ENCODE assay signal across 8 cellular contexts in genomic region chr6:73644941-73645591, GRCh38. TPM values are rescaled to one million over a fixed set of nuclear protein-coding genes. Genes with fewer than 3 reads are reported as not detected.
DNase-seq lines count a peak whose midpoint lies in the region; ATAC-seq, FAIRE-seq and TF ChIP-seq lines count a peak whose summit lies in the region.

No MANE protein-coding gene starts in this region.

- no peak for FAIRE-seq in urothelium cell line (lab: Jason Lieb, UNC)

- H3K9me3 ChIP-seq in right cardiac atrium (ENCODE audit: control insufficient read depth, low read length) (no peaks in the 10 kb centered on the region), subcutaneous abdominal adipose tissue (ENCODE audit: control insufficient read depth in 5 of 5, low read length in 5 of 5) (no peaks in the 10 kb centered on the region)

- no peaks in the 10 kb centered on the region for H3K27me3 ChIP-seq in right cardiac atrium (ENCODE audit: control insufficient read depth, insufficient read depth)
- no peaks in the 10 kb centered on the region for H3K27me3 ChIP-seq in subcutaneous abdominal adipose tissue (ENCODE audit: control insufficient read depth in 5 of 5, insufficient read depth in 4 of 5, low read length in 5 of 5)

- H3K4me3 ChIP-seq in right cardiac atrium (ENCODE audit: low read length) = peak overlapping the region; percentile 26
- H3K4me3 ChIP-seq in subcutaneous abdominal adipose tissue (ENCODE audit: low read depth in 1 of 5, low read length in 5 of 5) = peak overlapping the region; percentile 47 to 66 (median 58)

- no peaks in the 10 kb centered on the region for H3K9me3 Mint-ChIP-seq in activated B cell treated with CpG ODN at 0.5 μM for 24 hours

- peak overlapping the region; percentile 82 for H3K4me3 Mint-ChIP-seq in activated B cell treated with CpG ODN at 0.5 μM for 24 hours

- TF ChIP-seq CTCF in activated B cell treated with CpG ODN at 0.5 μM for 24 hours (IDR thresholded peaks at IDR 0.05) = no peak

- H3K36me3 ChIP-seq in subcutaneous abdominal adipose tissue (ENCODE audit: control insufficient read depth in 5 of 5, insufficient read depth in 5 of 5, low read length in 5 of 5) = peaks cover 11 to 22% (median 13%) of the 10 kb centered on the region in 5 donors

- peak overlapping the region; percentile 50 for H3K27ac Mint-ChIP-seq in activated B cell treated with CpG ODN at 0.5 μM for 24 hours

- peaks cover 30% of the 10 kb centered on the region for H3K36me3 Mint-ChIP-seq in activated B cell treated with CpG ODN at 0.5 μM for 24 hours (ENCODE audit: low read depth)

- H3K27ac ChIP-seq in right cardiac atrium (ENCODE audit: low read length) (no peak overlapping the region), subcutaneous abdominal adipose tissue (ENCODE audit: low read depth, low read length) (no peak overlapping the region)

- ATAC-seq in activated B cell treated with CpG ODN at 0.5 μM for 24 hours (ENCODE audit: low read depth) = peak; percentile 54
- peak in 1 of 2 donors; percentile 25 for ATAC-seq in right cardiac atrium
- no peak for ATAC-seq in HG03045 (IDR thresholded peaks at IDR 0.05; ENCODE audit: unreplicated experiment)

- peaks cover 9% of the 10 kb centered on the region for H3K4me1 Mint-ChIP-seq in activated B cell treated with CpG ODN at 0.5 μM for 24 hours

- CTCF ChIA-PET in activated B cell treated with CpG ODN at 0.5 μM for 24 hours (lab: Charles Lee) = interaction anchor here (0.7 to 1.0 kb wide), 2 partner anchors 7 to 45 kb away, joined by 3 to 4 read pairs; no protein-coding TSS in a partner anchor

- 30% methylated on average over 10 of the region's 10 CpGs for WGBS in right cardiac atrium

- intact Hi-C loops in activated B cell treated with CpG ODN at 0.5 μM for 24 hours (cut with micrococcal nuclease) (no loop called here), right cardiac atrium (cut with DNase I) (no loop called here)

- H3K27me3 Mint-ChIP-seq in activated B cell treated with CpG ODN at 0.5 μM for 24 hours = no peaks in the 10 kb centered on the region

- H3K4me1 ChIP-seq in right cardiac atrium (ENCODE audit: control insufficient read depth, insufficient read depth, low read length) (no peaks in the 10 kb centered on the region), subcutaneous abdominal adipose tissue (ENCODE audit: control insufficient read depth in 5 of 5, insufficient read depth in 5 of 5, low read length in 5 of 5) (peaks cover 0 to 13% (median 10%) of the 10 kb centered on the region in 5 donors)

- peak overlapping the region in 1 of 5 donors; percentile 41 for H3K9ac ChIP-seq in subcutaneous abdominal adipose tissue (ENCODE audit: low read length in 5 of 5)

- DNase-seq in NCI-H510A treated with DMSO at 0.1 percent for 48 hours (lab: John Stamatoyannopoulos, UW) = peak; percentile 3
- DNase-seq in NCI-H510A (lab: John Stamatoyannopoulos, UW) = no peak
- DNase-seq in activated B cell treated with CpG ODN at 0.5 μM for 24 hours = no peak
- no peak for DNase-seq in right cardiac atrium
- no peak for DNase-seq in urothelium cell line (ENCODE audit: low spot score)
- DNase-seq in T1000 (lab: John Stamatoyannopoulos, UW) = no peak

- POLR2A ChIA-PET in activated B cell treated with CpG ODN at 0.5 μM for 24 hours (lab: Charles Lee) = interaction anchor here (0.8 to 1.7 kb wide), 4 partner anchors 8 to 133 kb away, joined by 3 to 10 read pairs (median 4); no protein-coding TSS in a partner anchor

RNA-seq across cellular contexts. Expression of gene SLC17A5, which starts 8.7 kb away (rescaled TPM):
- total RNA-seq in activated B cell treated with CpG ODN at 0.5 μM for 24 hours (6.3 and 7.5 TPM in 2 replicates), right cardiac atrium (10 to 100 TPM in 1 of 4 donors, 1 to 10 TPM in 3; 6.1 to 13.1 (median 8.0) TPM)
- polyA plus RNA-seq in right cardiac atrium = 5.2 TPM

RNA-seq across cellular contexts. Expression of gene CD109, which starts 50.9 kb away (rescaled TPM):
- total RNA-seq in activated B cell treated with CpG ODN at 0.5 μM for 24 hours (0.61 and 0.69 TPM in 2 replicates), right cardiac atrium (10 to 100 TPM; 18.4 to 36.5 (median 31.0) TPM)
- 6.6 TPM for polyA plus RNA-seq in right cardiac atrium

Comparison
In these comparisons a context has a peak if more than half of its experiments do, and no peak if none do; other contexts are left out.
1. RNA of gene CD109, which starts 50.9 kb away (total RNA-seq): 18.4 to 36.5 TPM in right cardiac atrium; 0.61 to 0.69 TPM in activated B cell treated with CpG ODN at 0.5 μM for 24 hours; every median in the first group is over 10 times any median in the second.